In the genomic region with DNA sequence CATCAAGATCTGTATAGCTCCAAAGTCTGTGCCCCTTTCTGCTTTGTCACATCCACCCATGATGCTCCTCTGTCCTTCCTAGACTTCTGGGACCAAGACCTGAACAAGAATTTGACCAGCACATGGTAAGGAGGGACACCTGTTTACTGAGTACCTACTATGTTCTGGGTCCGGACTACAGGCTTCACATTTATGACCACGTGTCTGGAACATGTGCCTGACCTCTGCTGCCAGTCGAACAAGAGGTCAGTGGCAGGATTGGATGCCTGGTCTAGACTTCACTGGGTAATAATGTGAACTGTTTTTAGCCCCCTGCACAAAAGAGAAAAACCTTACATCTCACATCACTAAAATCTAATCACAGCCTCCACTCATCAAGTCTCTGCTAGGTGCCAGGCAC, we compare ENCODE assay signal across 36 cellular contexts. TPM values are rescaled to one million over a fixed set of nuclear protein-coding genes. Genes with fewer than 3 reads are reported as not detected.
"Had no signal": no experiment of that assay in that cellular context is flagged by ENCODE, and none has a peak within 500 bp of the region (broad histone marks: within the 10 kb centered on the region; RNA-seq: fewer than 3 reads in every experiment).

No MANE protein-coding gene starts in this region.

- H3K9ac ChIP-seq: parathyroid adenoma had no signal

- DNase-seq: naive thymus-derived CD4-positive, alpha-beta T cell; natural killer cell; nucleus accumbens; ovary; posterior cingulate gyrus; psoas muscle; right cardiac atrium; spleen; stimulated activated CD4-positive, alpha-beta T cell treated with anti-CD3 and anti-CD28 coated beads, Interleukin-12 subunit alpha, Interleukin-12 subunit beta, amount 100 ng/mL, for 4 hours; stimulated activated CD4-positive, alpha-beta T cell treated with anti-CD3 and anti-CD28 coated beads, Interleukin-1b, Interleukin-23, amount 100 ng/mL, for 48 hours; stimulated activated CD4-positive, alpha-beta T cell treated with anti-CD3 and anti-CD28 coated beads, Interleukin-4, amount 100 ng/mL, for 1 hour; stimulated activated CD4-positive, alpha-beta T cell treated with anti-CD3 and anti-CD28 coated beads, Interleukin-4, amount 100 ng/mL, for 4 hours; stimulated activated CD8-positive, alpha-beta memory T cell treated with anti-CD3 and anti-CD28 coated beads, Interleukin-4, amount 100 ng/mL, for 48 hours; stimulated activated naive CD4-positive, alpha-beta T cell; stimulated activated naive CD8-positive, alpha-beta T cell treated with anti-CD3 and anti-CD28 coated beads, Interleukin-15, amount 100 ng/mL, for 72 hours; stimulated activated naive CD8-positive, alpha-beta T cell treated with anti-CD3 and anti-CD28 coated beads, Interleukin-15, Interleukin-2, amounts not matched to agents 100 U/mL and 50 U/mL, for 24 hours; substantia nigra; testis; tibial artery; transverse colon; upper lobe of left lung had no signal

- H3K9me3 Mint-ChIP-seq: naive thymus-derived CD4-positive, alpha-beta T cell; natural killer cell; nephron; neural crest cell; stimulated activated memory B cell treated with anti-CD40 and anti-IgM and Interleukin-4, amounts not matched to agents 10 μg/mL and 1 μg/mL and 100 μg/mL, for 72 hours; stimulated activated naive CD8-positive, alpha-beta T cell treated with anti-CD3 and anti-CD28 coated beads, Interleukin-15, amount 100 ng/mL, for 72 hours had no signal

- H3K27ac Mint-ChIP-seq: naive thymus-derived CD4-positive, alpha-beta T cell; natural killer cell; nephron; progenitor cell of endocrine pancreas; stimulated activated memory B cell treated with anti-CD40 and anti-IgM and Interleukin-4, amounts not matched to agents 10 μg/mL and 1 μg/mL and 100 μg/mL, for 72 hours; stimulated activated naive CD8-positive, alpha-beta T cell treated with anti-CD3 and anti-CD28 coated beads, Interleukin-15, amount 100 ng/mL, for 72 hours had no signal

- ATAC-seq: naive thymus-derived CD4-positive, alpha-beta T cell; natural killer cell; psoas muscle; right cardiac atrium; sciatic nerve; stimulated activated memory B cell treated with anti-CD40 and anti-IgM and Interleukin-4, amounts not matched to agents 10 μg/mL and 1 μg/mL and 100 μg/mL, for 72 hours; stimulated activated naive CD8-positive, alpha-beta T cell treated with anti-CD3 and anti-CD28 coated beads, Interleukin-15, amount 100 ng/mL, for 72 hours; stimulated activated naive CD8-positive, alpha-beta T cell treated with anti-CD3 and anti-CD28 coated beads, Interleukin-15, Interleukin-2, amounts not matched to agents 100 U/mL and 50 U/mL, for 24 hours had no signal

- H2AFZ ChIP-seq: parathyroid adenoma had no signal

- H3K4me1 Mint-ChIP-seq: naive thymus-derived CD4-positive, alpha-beta T cell; natural killer cell; nephron; neural crest cell; stimulated activated memory B cell treated with anti-CD40 and anti-IgM and Interleukin-4, amounts not matched to agents 10 μg/mL and 1 μg/mL and 100 μg/mL, for 72 hours; stimulated activated naive CD8-positive, alpha-beta T cell treated with anti-CD3 and anti-CD28 coated beads, Interleukin-15, amount 100 ng/mL, for 72 hours had no signal

- H3K36me3 Mint-ChIP-seq: naive thymus-derived CD4-positive, alpha-beta T cell; natural killer cell; stimulated activated memory B cell treated with anti-CD40 and anti-IgM and Interleukin-4, amounts not matched to agents 10 μg/mL and 1 μg/mL and 100 μg/mL, for 72 hours had no signal

- H3K79me2 ChIP-seq: parathyroid adenoma had no signal

- FAIRE-seq: urothelium cell line had no signal

- H3K9me3 ChIP-seq: neutrophil, ovary, psoas muscle, spleen, suprapubic skin, testis, tibial artery, transverse colon, upper lobe of left lung, vagina had no signal

- H3K36me3 ChIP-seq: neutrophil, ovary, spleen, suprapubic skin, tibial artery, transverse colon, upper lobe of left lung, vagina had no signal

- H3K27ac ChIP-seq: ovary, parathyroid adenoma, psoas muscle, skin epidermis, spleen, suprapubic skin, testis, tibial artery, transverse colon, upper lobe of left lung, vagina had no signal

- H3K4me2 ChIP-seq: smooth muscle cell had no signal

- H3K27me3 ChIP-seq: ovary, testis, vagina had no signal

- H3K4me1 ChIP-seq: parathyroid adenoma, psoas muscle, suprapubic skin, testis, tibial artery, transverse colon, upper lobe of left lung, vagina had no signal

- H3K4me3 Mint-ChIP-seq: naive thymus-derived CD4-positive, alpha-beta T cell; natural killer cell; nephron; neural crest cell; stimulated activated memory B cell treated with anti-CD40 and anti-IgM and Interleukin-4, amounts not matched to agents 10 μg/mL and 1 μg/mL and 100 μg/mL, for 72 hours; stimulated activated naive CD8-positive, alpha-beta T cell treated with anti-CD3 and anti-CD28 coated beads, Interleukin-15, amount 100 ng/mL, for 72 hours had no signal

- H3K4me3 ChIP-seq: ovary, psoas muscle, skin epidermis, smooth muscle cell, spleen, suprapubic skin, testis, tibial artery, transverse colon, upper lobe of left lung, vagina had no signal

RNA-seq across cellular contexts. Expression of gene PDYN, which starts 7.3 kb away (rescaled TPM):
- total RNA-seq: naive thymus-derived CD4-positive, alpha-beta T cell; natural killer cell; omental fat pad; ovary; progenitor cell of endocrine pancreas; psoas muscle; renal cortical epithelial cell; right cardiac atrium; sciatic nerve; smooth muscle cell; spleen; suprapubic skin; transverse colon; upper lobe of left lung; ureter; vagina had no signal
- polyA plus RNA-seq: naive thymus-derived CD4-positive, alpha-beta T cell; ovary; psoas muscle; right cardiac atrium; smooth muscle cell; spleen had no signal
